In genomic region chr3:17724122-17724521, GRCh38 we compare ENCODE assay signal across 32 cellular contexts.
"Had no signal": no experiment of that assay in that cellular context is flagged by ENCODE, and none has a peak within 500 bp of the region (broad histone marks: within the 10 kb centered on the region; RNA-seq: fewer than 3 reads in every experiment).

No MANE protein-coding gene starts in this region.

- H3K27me3 ChIP-seq: ascending aorta, cardiac muscle cell had no signal

- H3K36me3 ChIP-seq: cardiac muscle cell had no signal

- H3K27ac ChIP-seq: ascending aorta, cardiac muscle cell, VCaP had no signal

- FAIRE-seq: bronchial epithelial cell, TTC549 had no signal

- DNase-seq: activated CD4-positive, alpha-beta memory T cell treated with anti-CD3 and anti-CD28 coated beads, Interleukin-2, amount 10 ng/mL, durations not matched to agents 7 days and 5 days; activated CD4-positive, alpha-beta T cell treated with anti-CD3 and anti-CD28 coated beads for 1 hour; activated CD4-positive, alpha-beta T cell treated with anti-CD3 and anti-CD28 coated beads for 36 hours; activated CD4-positive, alpha-beta T cell treated with anti-CD3 and anti-CD28 coated beads for 48 hours; activated CD4-positive, alpha-beta T cell treated with anti-CD3 and anti-CD28 coated beads, Interleukin-2, amount 10 ng/mL, durations not matched to agents 7 days and 5 days; activated CD4-positive, alpha-beta T cell treated with anti-CD3 and anti-CD28 coated beads, Interleukin-2, amount 50 U/mL, for 48 hours; activated CD4-positive, CD25-positive, alpha-beta regulatory T cell; activated CD8-positive, alpha-beta memory T cell treated with anti-CD3 and anti-CD28 coated beads for 24 hours; activated CD8-positive, alpha-beta memory T cell treated with anti-CD3 and anti-CD28 coated beads, Interleukin-2, amount 10 ng/mL, durations not matched to agents 7 days and 5 days; activated CD8-positive, alpha-beta memory T cell treated with anti-CD3 and anti-CD28 coated beads, Interleukin-2, amount 50 U/mL, for 48 hours; activated CD8-positive, alpha-beta T cell treated with anti-CD3 and anti-CD28 coated beads, Interleukin-2, amount 10 ng/mL, durations not matched to agents 7 days and 5 days; activated effector memory CD4-positive, alpha-beta T cell treated with Interleukin-2 at 50 U/mL for 16 hours; activated gamma-delta T cell; activated naive CD4-positive, alpha-beta T cell treated with anti-CD3 and anti-CD28 coated beads, Interleukin-2, amount 10 ng/mL, durations not matched to agents 7 days and 5 days; activated naive CD4-positive, alpha-beta T cell treated with Interleukin-2 at 50 U/mL for 16 hours; activated naive CD8-positive, alpha-beta T cell treated with anti-CD3 and anti-CD28 coated beads, Interleukin-2, amount 10 ng/mL, durations not matched to agents 7 days and 5 days; activated naive CD8-positive, alpha-beta T cell treated with anti-CD3 and anti-CD28 coated beads, Interleukin-2, amount 50 U/mL, for 24 hours; activated T-cell treated with anti-CD3 and anti-CD28 coated beads, Interleukin-2, amount 50 U/mL, for 24 hours; activated T-cell treated with anti-CD3 and anti-CD28 coated beads, Interleukin-2, amount 50 U/mL, for 48 hours; amygdala; anterior cingulate cortex; caudate nucleus; cerebellar nuclear complex; T-helper 1 cell; T-helper 2 cell; T-helper 9 cell had no signal

- H3K9me3 ChIP-seq: ascending aorta had no signal

- H3K4me3 ChIP-seq: ascending aorta, cardiac muscle cell had no signal

- ATAC-seq: activated CD4-positive, alpha-beta T cell treated with anti-CD3 and anti-CD28 coated beads for 36 hours; activated CD4-positive, CD25-positive, alpha-beta regulatory T cell treated with anti-CD3 and anti-CD28 coated beads, Interleukin-2, amount 50 U/mL, for 24 hours; activated CD8-positive, alpha-beta memory T cell treated with anti-CD3 and anti-CD28 coated beads, Interleukin-2, amount 10 ng/mL, durations not matched to agents 7 days and 5 days; activated CD8-positive, alpha-beta T cell treated with anti-CD3 and anti-CD28 coated beads, Interleukin-2, amount 10 ng/mL, durations not matched to agents 7 days and 5 days; activated naive CD8-positive, alpha-beta T cell treated with anti-CD3 and anti-CD28 coated beads, Interleukin-2, amount 50 U/mL, for 24 hours had no signal

- H3K4me1 ChIP-seq: ascending aorta had no signal
